ENCODE assay signal across 8 cellular contexts in genomic region chr11:106974831-106975230, GRCh38.
"Had no signal": no experiment of that assay in that cellular context is flagged by ENCODE, and none has a peak within 500 bp of the region (broad histone marks: within the 10 kb centered on the region; RNA-seq: fewer than 3 reads in every experiment).

No MANE protein-coding gene starts in this region.

- H3K9me3 ChIP-seq: ovary, tibial nerve had no signal

- H3K4me1 ChIP-seq: tibial nerve had no signal

- H3K36me3 ChIP-seq: ovary, tibial nerve had no signal

- H3K4me3 ChIP-seq: hepatocyte, ovary, skin epidermis, tibial nerve had no signal

- H3K79me2 ChIP-seq: hepatocyte had no signal

- DNase-seq: activated effector memory CD4-positive, alpha-beta T cell treated with Interleukin-2 at 50 U/mL for 16 hours; activated T-cell treated with anti-CD3 and anti-CD28 coated beads, Interleukin-2, amount 50 U/mL, for 1 hour; amniotic stem cell; ovary; retina had no signal

- H3K27ac ChIP-seq: hepatocyte, ovary, skin epidermis, tibial nerve had no signal

- H3K4me2 ChIP-seq: hepatocyte had no signal

- H3K27me3 ChIP-seq: hepatocyte, ovary, tibial nerve had no signal

- H2AFZ ChIP-seq: hepatocyte had no signal
